ENCODE assay signal across 8 cellular contexts in genomic region chr19:32971715-32972540, GRCh38. TPM values are rescaled to one million over a fixed set of nuclear protein-coding genes. Genes with fewer than 3 reads are reported as not detected.
DNase-seq lines count a peak whose midpoint lies in the region; ATAC-seq, FAIRE-seq and TF ChIP-seq lines count a peak whose summit lies in the region.

Gene CEP89, minus strand, starts transcription at chr19:32971958. Its CDS starts 84 bp downstream, at chr19:32971874.
A gene with protein sequence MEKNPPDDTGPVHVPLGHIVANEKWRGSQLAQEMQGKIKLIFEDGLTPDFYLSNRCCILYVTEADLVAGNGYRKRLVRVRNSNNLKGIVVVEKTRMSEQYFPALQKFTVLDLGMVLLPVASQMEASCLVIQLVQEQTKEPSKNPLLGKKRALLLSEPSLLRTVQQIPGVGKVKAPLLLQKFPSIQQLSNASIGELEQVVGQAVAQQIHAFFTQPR (plus strand): TSS chr19:32972242. CDS start chr19:32973197, 955 bp downstream.

- no peaks in the 10 kb centered on the region for H3K27me3 ChIP-seq in keratinocyte (ENCODE audit: control insufficient read depth, extremely low read depth, insufficient read depth, low read length)

- H3K9me3 ChIP-seq in keratinocyte (ENCODE audit: control insufficient read depth, low read depth, low read length): no peaks in the 10 kb centered on the region

- peaks cover 1% of the 10 kb centered on the region for H3K9me1 ChIP-seq in keratinocyte (ENCODE audit: control insufficient read depth, extremely low read depth, insufficient read depth, low read length)

- H2AFZ ChIP-seq in keratinocyte (ENCODE audit: control insufficient read depth, low read length): peak within 1 kb of the TSS; percentile 93

- no peaks in the 10 kb centered on the region for H3K4me1 ChIP-seq in keratinocyte (ENCODE audit: control insufficient read depth, extremely low read depth, insufficient read depth, low read length)

- TF ChIP-seq CTCF in AG10803 (conservative IDR thresholded peaks at IDR 0.05; ENCODE audit: low read length) (no peak), keratinocyte (optimal IDR thresholded peaks at IDR 0.05 in 1 of 3, IDR thresholded peaks at IDR 0.05 in 1 of 3, conservative IDR thresholded peaks at IDR 0.05 in 1 of 3; ENCODE audit: extremely low read depth in 1 of 3, insufficient read depth in 2 of 3, low read length in 3 of 3) (no peak)

- peak; percentile 99 for DNase-seq in AG10803 (ENCODE audit: low read depth)
- peak; percentile 100 for DNase-seq in NCI-H345 treated with DMSO at 0.1 percent for 48 hours (lab: John Stamatoyannopoulos, UW; ENCODE audit: unreplicated experiment)
- peak; percentile 98 for DNase-seq in activated CD4-positive, CD25-positive, alpha-beta regulatory T cell treated with anti-CD3 and anti-CD28 coated beads, Interleukin-2, amount 50 U/mL, for 16 hours (ENCODE audit: low read depth, low spot score)
- peak; percentile 84 to 95 for DNase-seq in cerebellar nuclear complex (lab: John Stamatoyannopoulos, UW)
- DNase-seq in keratinocyte (ENCODE audit: low read depth, low spot score): peak; percentile 96
- peak; percentile 96 to 99 (median 98) for DNase-seq in stimulated activated CD4-positive, alpha-beta T cell treated with anti-CD3 and anti-CD28 coated beads, Interleukin-12 subunit alpha, Interleukin-12 subunit beta, amount 100 ng/mL, for 48 hours (ENCODE audit: low read depth in 2 of 3, low spot score in 1 of 3)

- H3K4me3 ChIP-seq in AG10803 (ENCODE audit: low read length): peak within 1 kb of the TSS; percentile 81
- H3K4me3 ChIP-seq in keratinocyte (ENCODE audit: control insufficient read depth in 2 of 3, extremely low read depth in 1 of 3, insufficient read depth in 2 of 3, low read depth in 1 of 3, low read length in 3 of 3): peak within 1 kb of the TSS; percentile 68 to 93 (median 87)

- dilution Hi-C loops in keratinocyte (cut with MboI; ENCODE audit: extremely low pct_ligation_motif_present, low sequenced_read_pairs): no loop called here

- peak within 1 kb of the TSS; percentile 77 for H3K27ac ChIP-seq in keratinocyte (ENCODE audit: control insufficient read depth, insufficient read depth, low read length)

- ATAC-seq in GM19035 (IDR thresholded peaks at IDR 0.05; ENCODE audit: unreplicated experiment) (peak; percentile 99), HG03342 (IDR thresholded peaks at IDR 0.05; ENCODE audit: unreplicated experiment) (peak; percentile 98)

- peak within 1 kb of the TSS; percentile 77 for H3K4me2 ChIP-seq in keratinocyte (ENCODE audit: control insufficient read depth, extremely low read depth, insufficient read depth, low read depth, low read length)

- H4K20me1 ChIP-seq in keratinocyte (ENCODE audit: control insufficient read depth, extremely low read depth, insufficient read depth, low read length): no peaks in the 10 kb centered on the region

- peak within 1 kb of the TSS; percentile 86 for H3K9ac ChIP-seq in keratinocyte (ENCODE audit: control insufficient read depth, extremely low read depth, insufficient read depth, low read length)

- H3K79me2 ChIP-seq in keratinocyte (ENCODE audit: control insufficient read depth, insufficient read depth, low read length): peaks cover 37% of the 10 kb centered on the region

- FAIRE-seq in keratinocyte (lab: Jason Lieb, UNC): peak; percentile 95

- peaks cover 0 to 6% of the 10 kb centered on the region in 2 experiments for H3K36me3 ChIP-seq in keratinocyte (ENCODE audit: control insufficient read depth in 2 of 2, extremely low read depth in 1 of 2, insufficient read depth in 2 of 2, low read length in 2 of 2)

RNA-seq across cellular contexts. Expression of gene CEP89, which starts in this region (rescaled TPM):
- polyA plus RNA-seq in keratinocyte: 11.2 to 16.1 TPM (median 13.2 TPM) in 3 replicates
- 15.2 TPM for polyA plus RNA-seq in keratinocyte (2011; ENCODE audit: low read depth)
- 12.6 and 13.3 TPM in 2 replicates for polyA plus RNA-seq in keratinocyte (2011; cell fraction: cytosol; rRNA removed)
- 28.4 and 37.3 TPM in 2 replicates for polyA plus RNA-seq in keratinocyte (2011; cell fraction: nucleus; rRNA removed)
- 10.3 and 16.7 TPM in 2 replicates for polyA plus RNA-seq in keratinocyte (2012; ENCODE audit: low replicate concordance)
- polyA minus RNA-seq in keratinocyte: 22.1 to 30.9 TPM (median 22.5 TPM) in 3 replicates
- polyA minus RNA-seq in keratinocyte (2011; cell fraction: cytosol; rRNA and poly(A)+ RNA removed): 7.3 TPM
- polyA minus RNA-seq in keratinocyte (2011; cell fraction: nucleus; rRNA and poly(A)+ RNA removed): 7.5 and 13.0 TPM in 2 replicates

RNA-seq across cellular contexts. Expression of the second gene that starts in this region (rescaled TPM):
- 2.9 to 5.0 TPM (median 3.3 TPM) in 3 replicates for polyA plus RNA-seq in keratinocyte
- 3.1 TPM for polyA plus RNA-seq in keratinocyte (2011; ENCODE audit: low read depth)
- 3.3 and 4.3 TPM in 2 replicates for polyA plus RNA-seq in keratinocyte (2011; cell fraction: cytosol; rRNA removed)
- polyA plus RNA-seq in keratinocyte (2011; cell fraction: nucleus; rRNA removed): 1.1 and 1.8 TPM in 2 replicates
- polyA plus RNA-seq in keratinocyte (2012; ENCODE audit: low replicate concordance): 1.7 and 3.8 TPM in 2 replicates
- polyA minus RNA-seq in keratinocyte: 0.75 to 2.4 TPM (median 1.6 TPM) in 3 replicates
- polyA minus RNA-seq in keratinocyte (2011; cell fraction: cytosol; rRNA and poly(A)+ RNA removed): 5.9 TPM
- polyA minus RNA-seq in keratinocyte (2011; cell fraction: nucleus; rRNA and poly(A)+ RNA removed): 0.32 and 2.6 TPM in 2 replicates

Comparison
In these comparisons a context has a peak if more than half of its experiments do, and no peak if none do; other contexts are left out.
1. Peak in every context shown above with its lines: DNase-seq, ATAC-seq, H3K4me3 ChIP-seq and H3K27ac ChIP-seq.